ENCODE assay signal across 9 cellular contexts in the genomic region with DNA sequence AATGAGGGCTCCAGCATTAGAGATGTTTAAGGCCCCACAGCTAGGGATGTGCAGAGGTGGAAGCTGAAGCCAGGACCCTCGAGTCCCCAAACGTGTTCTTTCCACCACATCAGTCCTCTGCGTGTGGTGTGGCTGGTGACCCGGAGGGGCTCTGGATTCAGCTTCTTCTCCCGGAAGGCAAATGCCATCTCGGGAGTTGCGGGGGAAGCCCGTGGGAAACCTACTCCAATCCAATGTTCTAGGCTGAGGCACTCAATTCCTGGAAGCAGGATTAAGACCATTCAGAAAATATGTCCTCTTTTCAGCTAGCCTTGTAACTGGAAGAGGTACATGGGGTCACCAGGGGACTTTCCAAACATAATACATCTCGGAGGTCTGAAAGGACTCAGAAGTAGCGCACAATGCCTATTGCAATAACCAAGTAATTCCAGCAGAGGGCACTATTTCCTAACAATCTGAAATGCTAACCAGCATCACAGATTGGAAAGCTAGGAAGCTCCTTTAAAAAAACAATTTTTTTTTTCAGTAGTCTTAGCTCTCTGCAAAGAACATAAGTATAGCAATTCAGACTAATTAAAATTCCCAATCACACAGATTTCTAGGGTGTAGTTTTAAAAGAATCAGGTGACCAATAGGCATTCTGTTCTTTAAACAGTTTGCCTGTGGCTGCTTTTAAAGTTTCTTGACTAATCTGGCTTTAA. TPM values are rescaled to one million over a fixed set of nuclear protein-coding genes. Genes with fewer than 3 reads are reported as not detected.
DNase-seq lines count a peak whose midpoint lies in the region; FAIRE-seq and TF ChIP-seq lines count a peak whose summit lies in the region.
"Had no signal": no experiment of that assay in that cellular context is flagged by ENCODE, and none has a peak within 500 bp of the region (broad histone marks: within the 10 kb centered on the region; RNA-seq: fewer than 3 reads in every experiment).

No MANE protein-coding gene starts in this region.

- peak; percentile 91 for TF ChIP-seq CTCF in MCF 10A (IDR thresholded peaks at IDR 0.05; ENCODE audit: unreplicated experiment)
- TF ChIP-seq CTCF in keratinocyte (optimal IDR thresholded peaks at IDR 0.05 in 1 of 3, IDR thresholded peaks at IDR 0.05 in 1 of 3, conservative IDR thresholded peaks at IDR 0.05 in 1 of 3; ENCODE audit: extremely low read depth in 1 of 3, insufficient read depth in 2 of 3, low read length in 3 of 3): peak; percentile 47 to 79 (median 68)
- peak in 6 of 7 experiments; percentile 58 to 94 (median 84) for TF ChIP-seq CTCF in stomach (IDR thresholded peaks at IDR 0.05)

- H3K9ac ChIP-seq in keratinocyte (ENCODE audit: control insufficient read depth, extremely low read depth, insufficient read depth, low read length): no peak overlapping the region

- H3K9me1 ChIP-seq in keratinocyte (ENCODE audit: control insufficient read depth, extremely low read depth, insufficient read depth, low read length): no peaks in the 10 kb centered on the region

- H3K27ac ChIP-seq in keratinocyte (ENCODE audit: control insufficient read depth, insufficient read depth, low read length) (no peak overlapping the region), stomach (no peak overlapping the region)

- peak; percentile 76 for FAIRE-seq in keratinocyte (lab: Jason Lieb, UNC)

- H3K79me2 ChIP-seq in keratinocyte (ENCODE audit: control insufficient read depth, insufficient read depth, low read length): no peaks in the 10 kb centered on the region

- H3K4me1 ChIP-seq in HAP-1: peaks cover 4% of the 10 kb centered on the region; the same call in 1 of the 2 replicates
- peaks cover 4% of the 10 kb centered on the region for H3K4me1 ChIP-seq in keratinocyte (ENCODE audit: control insufficient read depth, extremely low read depth, insufficient read depth, low read length)
- H3K4me1 ChIP-seq in stomach: peaks cover 0 to 4% (median 2%) of the 10 kb centered on the region in 4 donors

- peaks cover 6% of the 10 kb centered on the region for H3K36me3 Mint-ChIP-seq in MCF 10A (ENCODE audit: insufficient read depth, unreplicated experiment)
- H3K36me3 Mint-ChIP-seq: CD8-positive, alpha-beta memory T cell had no signal

- H3K9me3 Mint-ChIP-seq in MCF 10A (ENCODE audit: unreplicated experiment): no peaks in the 10 kb centered on the region

- H3K9me3 ChIP-seq in HAP-1 (no peaks in the 10 kb centered on the region), keratinocyte (ENCODE audit: control insufficient read depth, low read depth, low read length) (no peaks in the 10 kb centered on the region), stomach (no peaks in the 10 kb centered on the region)

- H3K4me1 Mint-ChIP-seq in MCF 10A (ENCODE audit: insufficient read depth, unreplicated experiment): peaks cover 25% of the 10 kb centered on the region
- H3K4me1 Mint-ChIP-seq: CD8-positive, alpha-beta memory T cell had no signal

- in situ Hi-C loops in HAP-1 (cut with MboI; ENCODE audit: low sequenced_read_pairs): no loop called here

- dilution Hi-C loops in keratinocyte (cut with MboI; ENCODE audit: extremely low pct_ligation_motif_present, low sequenced_read_pairs): no loop called here

- H4K20me1 ChIP-seq in keratinocyte (ENCODE audit: control insufficient read depth, extremely low read depth, insufficient read depth, low read length): no peaks in the 10 kb centered on the region

- H3K27me3 ChIP-seq in HAP-1 (ENCODE audit: low read depth) (peaks cover 28% of the 10 kb centered on the region), keratinocyte (ENCODE audit: control insufficient read depth, extremely low read depth, insufficient read depth, low read length) (peaks cover 13% of the 10 kb centered on the region), stomach (peaks cover 0 to 69% (median 10%) of the 10 kb centered on the region in 3 donors)

- POLR2A ChIA-PET in MCF 10A (lab: Yijun Ruan, JAX): interaction anchor here (0.7 to 5.7 kb wide), 13 partner anchors 31 to 313 kb away, joined by 3 to 45 read pairs (median 4); no protein-coding TSS in a partner anchor

- TF ChIP-seq POLR2A in stomach (IDR thresholded peaks at IDR 0.05): no peak

- peak; percentile 23 for DNase-seq in NCI-H1436 (lab: John Stamatoyannopoulos, UW)
- DNase-seq in NCI-H1436 treated with DMSO at 0.1 percent for 48 hours (lab: John Stamatoyannopoulos, UW): no peak
- peak; percentile 73 to 83 for DNase-seq in HAP-1 (ENCODE audit: low spot score in 2 of 2)
- peak; percentile 36 for DNase-seq in NCI-H526 treated with DMSO at 0.1 percent for 48 hours (lab: John Stamatoyannopoulos, UW)
- peak; percentile 72 for DNase-seq in MCF 10A (ENCODE audit: unreplicated experiment)
- DNase-seq in keratinocyte (ENCODE audit: low read depth, low spot score): no peak
- no peak for DNase-seq in stomach
- DNase-seq in GOT3 (lab: John Stamatoyannopoulos, UW): no peak

- 31 to 42% (median 36%) methylated on average over 10 of the region's 10 CpGs for WGBS in stomach, 5 donors

- no peak overlapping the region for H3K4me3 ChIP-seq in HAP-1
- no peak overlapping the region for H3K4me3 ChIP-seq in keratinocyte (ENCODE audit: control insufficient read depth in 2 of 3, extremely low read depth in 1 of 3, insufficient read depth in 2 of 3, low read depth in 1 of 3, low read length in 3 of 3)
- H3K4me3 ChIP-seq in stomach: no peak overlapping the region

- intact Hi-C loops in MCF 10A (cut with micrococcal nuclease) (loop anchor here (1.0 to 10.0 kb wide), 4 partner anchors 132 to 786 kb away; no protein-coding TSS in a partner anchor), stomach (cut with DNase I; ENCODE audit: low total_unique reads) (loop anchor here (10.0 kb wide), 1 partner anchor 56 kb away; no protein-coding TSS in a partner anchor)

- H3K27ac Mint-ChIP-seq in MCF 10A (ENCODE audit: low read depth, unreplicated experiment): no peak overlapping the region
- H3K27ac Mint-ChIP-seq: CD8-positive, alpha-beta memory T cell had no signal

- TF ChIP-seq EP300 in stomach (IDR thresholded peaks at IDR 0.05): no peak

- BruUV-seq in MCF 10A (replicated peaks; lab: Mats Ljungman, UMichigan): no TSS peak

- H3K27me3 Mint-ChIP-seq in MCF 10A (ENCODE audit: insufficient read depth, unreplicated experiment): no peaks in the 10 kb centered on the region

- CTCF ChIA-PET in MCF 10A (lab: Yijun Ruan, JAX): interaction anchor here (0.5 to 11.0 kb wide), 57 partner anchors 9 to 787 kb away, joined by 3 to 234 read pairs (median 5); a partner anchor contains a TSS

- no peak overlapping the region for H2AFZ ChIP-seq in keratinocyte (ENCODE audit: control insufficient read depth, low read length)

- H3K4me2 ChIP-seq in keratinocyte (ENCODE audit: control insufficient read depth, extremely low read depth, insufficient read depth, low read depth, low read length): peak overlapping the region; percentile 59

- H3K4me3 Mint-ChIP-seq in MCF 10A (ENCODE audit: unreplicated experiment): no peak overlapping the region
- H3K4me3 Mint-ChIP-seq: CD8-positive, alpha-beta memory T cell had no signal

- H3K36me3 ChIP-seq in HAP-1 (replicated peaks): no peaks in the 10 kb centered on the region
- H3K36me3 ChIP-seq in keratinocyte (ENCODE audit: control insufficient read depth in 2 of 2, extremely low read depth in 1 of 2, insufficient read depth in 2 of 2, low read length in 2 of 2): no peaks in the 10 kb centered on the region
- H3K36me3 ChIP-seq in stomach: no peaks in the 10 kb centered on the region

RNA-seq across cellular contexts. Expression of a gene that starts 36.2 kb away (rescaled TPM):
- 68.3 and 93.5 TPM in 2 replicates for total RNA-seq in MCF 10A (2022)
- polyA plus RNA-seq in keratinocyte: 109 to 182 TPM (median 137 TPM) in 3 replicates
- polyA plus RNA-seq in keratinocyte (2011; ENCODE audit: low read depth): 17.3 TPM
- polyA plus RNA-seq in keratinocyte (2011; cell fraction: cytosol; rRNA removed): 94.9 and 129 TPM in 2 replicates
- 186 and 215 TPM in 2 replicates for polyA plus RNA-seq in keratinocyte (2011; cell fraction: nucleus; rRNA removed)
- polyA plus RNA-seq in keratinocyte (2012; ENCODE audit: low replicate concordance): 41.1 and 106 TPM in 2 replicates
- polyA minus RNA-seq in keratinocyte: 161 to 227 TPM (median 203 TPM) in 3 replicates
- polyA minus RNA-seq in keratinocyte (2011; cell fraction: cytosol; rRNA and poly(A)+ RNA removed): 103 TPM
- 117 and 228 TPM in 2 replicates for polyA minus RNA-seq in keratinocyte (2011; cell fraction: nucleus; rRNA and poly(A)+ RNA removed)
- under 1 TPM in 1 of 5 donors, not detected in 4; 0.55 TPM for total RNA-seq in stomach
- 1 to 10 TPM in 1 of 3 donors, under 1 TPM in 1, not detected in 1; 0.12 to 4.6 TPM for polyA plus RNA-seq in stomach
- total RNA-seq: CD8-positive, alpha-beta memory T cell had no signal
- polyA plus RNA-seq: CD8-positive, alpha-beta memory T cell had no signal

RNA-seq across cellular contexts. Expression of a gene that starts 40.7 kb away (rescaled TPM):
- total RNA-seq in MCF 10A (2022) (80.4 and 104 TPM in 2 replicates), stomach (100 to 1,000 TPM in 1 of 5 donors, 10 to 100 TPM in 2, 1 to 10 TPM in 2; 4.0 to 110 (median 26.6) TPM)
- polyA plus RNA-seq in keratinocyte (13.7 to 35.1 TPM (median 25.2 TPM) in 3 replicates), stomach (10 to 100 TPM in 2 of 3 donors, 1 to 10 TPM in 1; 6.7 to 15.6 (median 13.9) TPM)
- 99.4 TPM for polyA plus RNA-seq in keratinocyte (2011; ENCODE audit: low read depth)
- polyA plus RNA-seq in keratinocyte (2011; cell fraction: cytosol; rRNA removed): 25.0 and 30.1 TPM in 2 replicates
- 7.0 and 13.4 TPM in 2 replicates for polyA plus RNA-seq in keratinocyte (2011; cell fraction: nucleus; rRNA removed)
- polyA plus RNA-seq in keratinocyte (2012; ENCODE audit: low replicate concordance): 18.4 and 35.8 TPM in 2 replicates
- 1.8 to 9.6 TPM (median 2.7 TPM) in 3 replicates for polyA minus RNA-seq in keratinocyte
- polyA minus RNA-seq in keratinocyte (2011; cell fraction: cytosol; rRNA and poly(A)+ RNA removed): 20.3 TPM
- polyA minus RNA-seq in keratinocyte (2011; cell fraction: nucleus; rRNA and poly(A)+ RNA removed): 3.5 and 8.1 TPM in 2 replicates

Comparison
In these comparisons a context has a peak if more than half of its experiments do, and no peak if none do; other contexts are left out.
1. DNase-seq: peak in NCI-H1436 (single experiment), HAP-1 (2 of 2), NCI-H526 treated with DMSO at 0.1 percent for 48 hours (single experiment) and MCF 10A (single experiment); none in NCI-H1436 treated with DMSO at 0.1 percent for 48 hours (single experiment), keratinocyte (single experiment), stomach (single experiment) and GOT3 (single experiment).
2. RNA of a gene that starts 36.2 kb away (total RNA-seq): 68.3 to 93.5 TPM in MCF 10A; 0.55 TPM in stomach; every median in the first group is over 10 times any median in the second.
3. Peak in every context shown above with its lines, with median percentiles within 50 percentile points of each other: CTCF ChIP-seq.